6 cellular contexts compared by ENCODE assay signal in the genomic region with DNA sequence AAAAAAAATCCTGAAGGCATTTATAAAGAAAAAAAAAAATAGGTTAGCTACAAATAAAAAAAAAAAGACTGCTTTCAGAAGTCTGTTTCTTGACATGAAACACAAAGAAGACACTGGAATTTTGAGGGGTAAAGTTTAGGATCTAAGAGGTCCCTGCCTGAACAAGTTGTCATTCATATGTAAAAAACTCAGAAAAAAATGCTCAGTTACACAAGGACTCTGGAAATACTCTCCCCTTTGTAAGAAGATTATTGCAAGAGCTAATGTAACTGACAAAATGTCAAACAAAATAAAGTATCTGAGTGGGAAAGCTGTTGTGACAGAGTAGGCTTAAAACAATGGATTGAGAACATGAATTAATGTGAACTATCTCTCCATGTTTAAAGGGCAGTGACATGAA.
"Had no signal": no experiment of that assay in that cellular context is flagged by ENCODE, and none has a peak within 500 bp of the region (broad histone marks: within the 10 kb centered on the region; RNA-seq: fewer than 3 reads in every experiment).

No MANE protein-coding gene starts in this region.

- H3K27ac Mint-ChIP-seq: HFFc6, IgD-negative memory B cell had no signal

- DNase-seq: GOT3, H7, HCEC 1CT, HFFc6, KBM-7 had no signal

- H3K36me3 Mint-ChIP-seq: IgD-negative memory B cell had no signal
